ENCODE assay signal across 10 cellular contexts in the genomic region with DNA sequence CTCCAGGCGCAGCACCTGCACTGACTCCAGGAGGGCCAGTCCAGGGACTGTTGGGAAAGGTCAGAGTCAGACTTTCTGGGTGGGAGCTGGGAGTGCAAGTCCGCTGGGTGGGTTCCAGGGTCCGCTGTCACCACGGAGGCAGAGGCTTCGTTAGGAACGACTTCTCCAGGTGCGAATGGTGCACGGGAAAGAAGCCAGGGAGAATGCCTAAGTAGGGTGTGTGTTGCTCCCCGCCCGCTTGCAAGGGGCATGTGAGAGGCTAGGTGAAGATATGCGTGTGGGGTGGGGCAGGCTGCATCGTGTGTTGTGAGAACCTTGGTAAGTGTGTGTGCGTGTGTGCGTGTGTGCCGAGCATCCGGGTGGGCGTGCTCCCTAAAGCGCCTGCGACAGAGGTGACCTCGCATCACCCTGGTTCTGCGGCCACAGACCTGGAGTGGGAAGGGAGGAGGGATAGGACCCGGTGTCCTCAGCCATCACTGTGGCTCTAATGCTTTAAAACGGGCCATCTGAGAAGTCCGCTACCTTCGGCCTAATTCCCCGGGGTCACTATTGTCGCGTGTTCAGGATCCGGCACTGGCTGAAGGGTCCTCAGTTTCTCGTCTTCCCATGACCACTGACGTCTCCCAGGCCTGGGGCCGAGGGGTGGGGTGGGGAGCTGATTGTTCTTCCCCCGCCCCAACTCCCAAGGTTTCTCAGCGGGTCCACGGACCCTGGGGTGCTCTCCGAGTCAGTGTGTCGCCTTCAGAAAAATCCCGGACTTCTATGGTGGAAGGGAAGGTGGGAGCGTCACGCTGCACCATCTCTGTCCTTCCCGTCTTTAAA. TPM values are rescaled to one million over a fixed set of nuclear protein-coding genes. Genes with fewer than 3 reads are reported as not detected.
DNase-seq lines count a peak whose midpoint lies in the region; ATAC-seq and TF ChIP-seq lines count a peak whose summit lies in the region.
"Had no signal": no experiment of that assay in that cellular context is flagged by ENCODE, and none has a peak within 500 bp of the region (broad histone marks: within the 10 kb centered on the region; RNA-seq: fewer than 3 reads in every experiment).

No MANE protein-coding gene starts in this region.

- H3K4me2 ChIP-seq in MM.1S (ENCODE audit: low read depth, low read length): peak overlapping the region; percentile 97; the same call in 1 of the 2 replicates

- H3K36me3 Mint-ChIP-seq in central memory CD8-positive, alpha-beta T cell (ENCODE audit: insufficient read depth): peaks cover 41% of the 10 kb centered on the region

- H3K4me3 Mint-ChIP-seq in central memory CD8-positive, alpha-beta T cell: peak overlapping the region; percentile 66

- H3K4me3 ChIP-seq in GM06990 (replicated peaks; ENCODE audit: low read depth, low read length) (no peak overlapping the region), MM.1S (ENCODE audit: low read length) (peak overlapping the region; percentile 62; the same call in 1 of the 2 replicates), neuron (ENCODE audit: low read length) (peak overlapping the region; percentile 32), stomach (peak overlapping the region in 2 of 4 donors; percentile 36 to 43)

- no peak for ATAC-seq in central memory CD8-positive, alpha-beta T cell (replicated peaks; ENCODE audit: extremely low read depth, poor library complexity, severe bottlenecking)
- ATAC-seq in GM21360 (IDR thresholded peaks at IDR 0.05; ENCODE audit: unreplicated experiment): no peak

- WGBS in stomach, 5 donors: 3 to 7% (median 4%) methylated on average over 36 to 41 of the region's 41 CpGs

- TF ChIP-seq POLR2A in stomach (IDR thresholded peaks at IDR 0.05): no peak

- no peaks in the 10 kb centered on the region for H4K20me1 ChIP-seq in MM.1S (ENCODE audit: insufficient read depth, low read length)

- intact Hi-C loops in stomach (cut with DNase I; ENCODE audit: low total_unique reads): no loop called here

- no peak overlapping the region for H3K9ac ChIP-seq in MM.1S (ENCODE audit: low read length)

- no peaks in the 10 kb centered on the region for H3F3A ChIP-seq in MM.1S (ENCODE audit: insufficient read depth, low read length)

- peaks cover 100% of the 10 kb centered on the region for H3K27me3 Mint-ChIP-seq in central memory CD8-positive, alpha-beta T cell

- H3K9me3 ChIP-seq in MM.1S (replicated peaks; ENCODE audit: insufficient read depth, low read length): no peaks in the 10 kb centered on the region
- H3K9me3 ChIP-seq in neuron (ENCODE audit: low read length): peaks cover 9% of the 10 kb centered on the region
- peaks cover 0 to 11% (median 0%) of the 10 kb centered on the region in 4 donors for H3K9me3 ChIP-seq in stomach

- H3K27ac ChIP-seq in MM.1S (ENCODE audit: low read length) (no peak overlapping the region), stomach (no peak overlapping the region)

- no peaks in the 10 kb centered on the region for H3K79me2 ChIP-seq in MM.1S (ENCODE audit: low read length)

- peaks cover 5% of the 10 kb centered on the region; the same call in 1 of the 2 replicates for H3K4me1 ChIP-seq in MM.1S (ENCODE audit: low read length)
- peaks cover 13% of the 10 kb centered on the region for H3K4me1 ChIP-seq in neuron (ENCODE audit: insufficient read depth, low read length)
- H3K4me1 ChIP-seq in stomach: peaks cover 17 to 55% (median 41%) of the 10 kb centered on the region in 4 donors

- no peaks in the 10 kb centered on the region for H3K9me2 ChIP-seq in MM.1S (replicated peaks; ENCODE audit: insufficient read depth, low read length)

- no peaks in the 10 kb centered on the region for H3K9me3 Mint-ChIP-seq in central memory CD8-positive, alpha-beta T cell

- H2AFZ ChIP-seq in MM.1S (ENCODE audit: low read length) (no peak overlapping the region), neuron (ENCODE audit: low read depth, low read length) (no peak overlapping the region)

- H3K36me3 ChIP-seq in GM06990 (ENCODE audit: control insufficient read depth, insufficient read depth, low read length): no peaks in the 10 kb centered on the region
- no peaks in the 10 kb centered on the region for H3K36me3 ChIP-seq in MM.1S (replicated peaks; ENCODE audit: insufficient read depth, low read length)
- H3K36me3 ChIP-seq in neuron (ENCODE audit: insufficient read depth, low read length): no peaks in the 10 kb centered on the region
- H3K36me3 ChIP-seq in stomach: no peaks in the 10 kb centered on the region

- TF ChIP-seq EP300 in stomach (IDR thresholded peaks at IDR 0.05): no peak

- peaks cover 53% of the 10 kb centered on the region for H3K4me1 Mint-ChIP-seq in central memory CD8-positive, alpha-beta T cell

- no peak for TF ChIP-seq CTCF in GM06990 (IDR thresholded peaks at IDR 0.05; ENCODE audit: insufficient read depth, low read length, poor library complexity, severe bottlenecking)
- no peak for TF ChIP-seq CTCF in MM.1S (IDR thresholded peaks at IDR 0.05; ENCODE audit: low read length)
- no peak for TF ChIP-seq CTCF in stomach (IDR thresholded peaks at IDR 0.05)

- H3K27me3 ChIP-seq in GM06990 (replicated peaks; ENCODE audit: control insufficient read depth, insufficient read depth, low read length) (peaks cover 12% of the 10 kb centered on the region), MM.1S (replicated peaks; ENCODE audit: insufficient read depth, low read length) (peaks cover 52% of the 10 kb centered on the region), neuron (ENCODE audit: insufficient read depth, low read length) (peaks cover 60% of the 10 kb centered on the region), stomach (peaks cover 55 to 100% (median 87%) of the 10 kb centered on the region in 3 donors)

- H3K27ac Mint-ChIP-seq in central memory CD8-positive, alpha-beta T cell (ENCODE audit: low read depth): peak overlapping the region; percentile 45

- DNase-seq in GM06990 (ENCODE audit: extremely low read depth, insufficient read length) (peak; percentile 45), MM.1S (no peak), stomach (no peak), cerebellar nuclear complex (lab: John Stamatoyannopoulos, UW) (no peak), AG08396 (ENCODE audit: low spot score) (no peak)
- DNase-seq in central memory CD8-positive, alpha-beta T cell (ENCODE audit: low spot score in 2 of 2): no peak

RNA-seq across cellular contexts. Expression of a gene that starts 6.1 kb away (rescaled TPM):
- not detected for total RNA-seq in stomach
- not detected for polyA plus RNA-seq in stomach
- total RNA-seq: cardiac septum, liver had no signal
- polyA plus RNA-seq: liver had no signal

RNA-seq across cellular contexts. Expression of a gene that starts 17.9 kb away (rescaled TPM):
- total RNA-seq in stomach: 10 to 100 TPM in 2 of 5 donors, 1 to 10 TPM in 3; 3.6 to 68.1 (median 8.4) TPM
- polyA plus RNA-seq in stomach: 1 to 10 TPM; 4.7 to 6.0 (median 5.7) TPM
